22 cellular contexts compared by ENCODE assay signal in genomic region chr10:118790058-118790457, GRCh38. TPM values are rescaled to one million over a fixed set of nuclear protein-coding genes. Genes with fewer than 3 reads are reported as not detected.
DNase-seq lines count a peak whose midpoint lies in the region; ATAC-seq, FAIRE-seq and TF ChIP-seq lines count a peak whose summit lies in the region.
"Had no signal": no experiment of that assay in that cellular context is flagged by ENCODE, and none has a peak within 500 bp of the region (broad histone marks: within the 10 kb centered on the region; RNA-seq: fewer than 3 reads in every experiment).

No MANE protein-coding gene starts in this region.

- peak overlapping the region; percentile 3 for H3K27ac ChIP-seq in left ventricle myocardium inferior (replicated peaks)
- peak overlapping the region in 2 of 12 donors; percentile 27 to 53 for H3K27ac ChIP-seq in heart left ventricle
- no peak overlapping the region for H3K27ac ChIP-seq in hepatocyte
- H3K27ac ChIP-seq: BLaER1, C4-2B had no signal

- no peak overlapping the region for H2AFZ ChIP-seq in hepatocyte
- H2AFZ ChIP-seq: GM23338 had no signal

- 80 to 91% (median 87%) methylated on average over 7 of the region's 7 CpGs for WGBS in heart left ventricle, 4 donors
- WGBS in hepatocyte (ENCODE audit: low lambda C conversion rate, missing lambda C conversion rate) = 92% methylated on average over 7 of the region's 7 CpGs

- intact Hi-C loops in left ventricle myocardium inferior (cut with micrococcal nuclease) (no loop called here), heart left ventricle (cut with DNase I) (loop anchor here in 1 of 10 donors (10.0 kb wide), 1 partner anchor 65 kb away; no protein-coding TSS in a partner anchor)
- intact Hi-C loops in dendritic cell treated with granulocyte-macrophage colony-stimulating factor and Interleukin-4, amounts not matched to agents 40 ng/mL and 50 ng/mL, for 4 days (cut with micrococcal nuclease) = loop anchor here (5.0 kb wide), 1 partner anchor 63 kb away; no protein-coding TSS in a partner anchor

- H3K4me3 ChIP-seq in left ventricle myocardium inferior (no peak overlapping the region), heart left ventricle (no peak overlapping the region), hepatocyte (no peak overlapping the region)
- H3K4me3 ChIP-seq: BLaER1, GM23338 had no signal

- FAIRE-seq in frontal cortex (lab: Jason Lieb, UNC) = no peak
- FAIRE-seq: GM12891, GM18507 had no signal

- no peaks in the 10 kb centered on the region for H3K79me2 ChIP-seq in hepatocyte

- H3K9me3 ChIP-seq in left ventricle myocardium inferior (replicated peaks) (no peaks in the 10 kb centered on the region), heart left ventricle (peaks cover 0 to 6% (median 0%) of the 10 kb centered on the region in 12 donors), hepatocyte (ENCODE audit: low read depth) (no peaks in the 10 kb centered on the region)

- no peak overlapping the region for H3K4me2 ChIP-seq in hepatocyte
- H3K4me2 ChIP-seq: BLaER1, GM23338 had no signal

- peak overlapping the region; percentile 97 for H3K27ac Mint-ChIP-seq in dendritic cell treated with granulocyte-macrophage colony-stimulating factor and Interleukin-4, amounts not matched to agents 40 ng/mL and 50 ng/mL, for 4 days
- H3K27ac Mint-ChIP-seq: B cell; CD4-positive, alpha-beta T cell; CD8-positive, alpha-beta memory T cell; GM23338; H9 had no signal

- no peak for ATAC-seq in heart left ventricle
- no peak for ATAC-seq in HG02623 (IDR thresholded peaks at IDR 0.05; ENCODE audit: unreplicated experiment)
- ATAC-seq: GM23338, HCT116 had no signal

- no peaks in the 10 kb centered on the region for H3K9me3 Mint-ChIP-seq in dendritic cell treated with granulocyte-macrophage colony-stimulating factor and Interleukin-4, amounts not matched to agents 40 ng/mL and 50 ng/mL, for 4 days
- H3K9me3 Mint-ChIP-seq: CD4-positive, alpha-beta T cell; CD8-positive, alpha-beta memory T cell had no signal

- H3K4me1 ChIP-seq in left ventricle myocardium inferior (no peaks in the 10 kb centered on the region), heart left ventricle (peaks cover 0 to 22% (median 0%) of the 10 kb centered on the region in 12 donors), hepatocyte (ENCODE audit: insufficient read depth) (no peaks in the 10 kb centered on the region)

- no peaks in the 10 kb centered on the region for H3K27me3 Mint-ChIP-seq in dendritic cell treated with granulocyte-macrophage colony-stimulating factor and Interleukin-4, amounts not matched to agents 40 ng/mL and 50 ng/mL, for 4 days

- peaks cover 13% of the 10 kb centered on the region for H3K27me3 ChIP-seq in left ventricle myocardium inferior (ENCODE audit: low read depth)
- H3K27me3 ChIP-seq in heart left ventricle = no peaks in the 10 kb centered on the region
- no peaks in the 10 kb centered on the region for H3K27me3 ChIP-seq in hepatocyte
- H3K27me3 ChIP-seq: BLaER1 had no signal

- H3K9me2 ChIP-seq in hepatocyte (replicated peaks; ENCODE audit: insufficient read depth) = no peaks in the 10 kb centered on the region

- H3K4me1 Mint-ChIP-seq in dendritic cell treated with granulocyte-macrophage colony-stimulating factor and Interleukin-4, amounts not matched to agents 40 ng/mL and 50 ng/mL, for 4 days (ENCODE audit: low read depth) = peaks cover 61% of the 10 kb centered on the region
- H3K4me1 Mint-ChIP-seq: B cell; CD8-positive, alpha-beta memory T cell; GM23338; H9 had no signal

- DNase-seq in left ventricle myocardium inferior (no peak), heart left ventricle (no peak), MV-4-11 (lab: John Stamatoyannopoulos, UW) (peak; percentile 61), pons (ENCODE audit: low spot score) (peak; percentile 37), frontal cortex (ENCODE audit: low spot score in 2 of 2) (no peak), hepatocyte (ENCODE audit: low spot score) (no peak)
- DNase-seq: Calu3; CD4-positive, alpha-beta T cell; CD8-positive, alpha-beta memory T cell; DMS53; DMS79 treated with DMSO at 0.1 percent for 48 hours; GF-D8; H9 had no signal

- TF ChIP-seq POLR2A in heart left ventricle (IDR thresholded peaks at IDR 0.05) = no peak

- H3K36me3 ChIP-seq in left ventricle myocardium inferior = no peaks in the 10 kb centered on the region
- H3K36me3 ChIP-seq in heart left ventricle = no peaks in the 10 kb centered on the region
- no peaks in the 10 kb centered on the region for H3K36me3 ChIP-seq in hepatocyte (replicated peaks; ENCODE audit: insufficient read depth, low read depth)
- H3K36me3 ChIP-seq: BLaER1 had no signal

- H4K20me1 ChIP-seq in hepatocyte (ENCODE audit: insufficient read depth, poor library complexity, severe bottlenecking) = no peaks in the 10 kb centered on the region
- H4K20me1 ChIP-seq: BLaER1 had no signal

- peaks cover 40% of the 10 kb centered on the region for H3K36me3 Mint-ChIP-seq in dendritic cell treated with granulocyte-macrophage colony-stimulating factor and Interleukin-4, amounts not matched to agents 40 ng/mL and 50 ng/mL, for 4 days (ENCODE audit: low read depth)

- peak overlapping the region; percentile 71 for H3K4me3 Mint-ChIP-seq in dendritic cell treated with granulocyte-macrophage colony-stimulating factor and Interleukin-4, amounts not matched to agents 40 ng/mL and 50 ng/mL, for 4 days
- H3K4me3 Mint-ChIP-seq: B cell; CD4-positive, alpha-beta T cell; CD8-positive, alpha-beta memory T cell; GM23338; H9 had no signal

- TF ChIP-seq CTCF in left ventricle myocardium inferior (IDR thresholded peaks at IDR 0.05; ENCODE audit: borderline replicate concordance) (no peak), heart left ventricle (IDR thresholded peaks at IDR 0.05) (no peak), hepatocyte (IDR thresholded peaks at IDR 0.05; ENCODE audit: poor library complexity) (no peak)

RNA-seq across cellular contexts. Expression of gene CACUL1, which starts 35.3 kb away (rescaled TPM):
- total RNA-seq in left ventricle myocardium inferior = 27.4 TPM
- 10 to 100 TPM; 18.8 to 38.7 (median 24.8) TPM for total RNA-seq in heart left ventricle
- 10 to 100 TPM in 1 of 2 donors, 1 to 10 TPM in 1; 4.6 to 10.9 TPM for polyA plus RNA-seq in heart left ventricle
- 31.4 TPM for total RNA-seq in frontal cortex
- total RNA-seq in hepatocyte = 35.0 and 37.5 TPM in 2 replicates
- 44.3 and 48.3 TPM in 2 replicates for polyA plus RNA-seq in hepatocyte

Comparison
In these comparisons a context has a peak if more than half of its experiments do, and no peak if none do; other contexts are left out.
1. DNase-seq: peak in MV-4-11 (single experiment) and pons (single experiment); none in left ventricle myocardium inferior (single experiment), heart left ventricle (0 of 5), frontal cortex (0 of 2) and hepatocyte (single experiment).